In genomic region chr1:101199637-101199982, GRCh38 we compare ENCODE assay signal across 8 cellular contexts.
"Had no signal": no experiment of that assay in that cellular context is flagged by ENCODE, and none has a peak within 500 bp of the region (broad histone marks: within the 10 kb centered on the region; RNA-seq: fewer than 3 reads in every experiment).

No MANE protein-coding gene starts in this region.

- H3K4me3 ChIP-seq: lower lobe of right lung had no signal

- H3K4me3 Mint-ChIP-seq: dendritic cell treated with granulocyte-macrophage colony-stimulating factor and Interleukin-4, amounts not matched to agents 40 ng/mL and 50 ng/mL, for 4 days; endodermal cell; mesothelial cell of epicardium had no signal

- H3K4me1 ChIP-seq: lower lobe of right lung had no signal

- H3K9ac ChIP-seq: parathyroid adenoma had no signal

- H3K9me3 Mint-ChIP-seq: dendritic cell treated with granulocyte-macrophage colony-stimulating factor and Interleukin-4, amounts not matched to agents 40 ng/mL and 50 ng/mL, for 4 days; endodermal cell had no signal

- H3K27ac ChIP-seq: lower lobe of right lung, parathyroid adenoma had no signal

- DNase-seq: cerebellar nuclear complex, endodermal cell, hippocampal formation, lower lobe of right lung, SIG-M5 had no signal

- H3K9me3 ChIP-seq: lower lobe of right lung had no signal

- ATAC-seq: lower lobe of right lung had no signal

- H3K4me1 Mint-ChIP-seq: endodermal cell had no signal

- H3K79me2 ChIP-seq: parathyroid adenoma had no signal

- H3K36me3 Mint-ChIP-seq: mesothelial cell of epicardium had no signal

- H2AFZ ChIP-seq: parathyroid adenoma had no signal

- H3K27me3 Mint-ChIP-seq: dendritic cell treated with granulocyte-macrophage colony-stimulating factor and Interleukin-4, amounts not matched to agents 40 ng/mL and 50 ng/mL, for 4 days had no signal

- H3K27ac Mint-ChIP-seq: dendritic cell treated with granulocyte-macrophage colony-stimulating factor and Interleukin-4, amounts not matched to agents 40 ng/mL and 50 ng/mL, for 4 days; endodermal cell had no signal

- H3K36me3 ChIP-seq: lower lobe of right lung had no signal
